ENCODE assay signal across 10 cellular contexts in the genomic region with DNA sequence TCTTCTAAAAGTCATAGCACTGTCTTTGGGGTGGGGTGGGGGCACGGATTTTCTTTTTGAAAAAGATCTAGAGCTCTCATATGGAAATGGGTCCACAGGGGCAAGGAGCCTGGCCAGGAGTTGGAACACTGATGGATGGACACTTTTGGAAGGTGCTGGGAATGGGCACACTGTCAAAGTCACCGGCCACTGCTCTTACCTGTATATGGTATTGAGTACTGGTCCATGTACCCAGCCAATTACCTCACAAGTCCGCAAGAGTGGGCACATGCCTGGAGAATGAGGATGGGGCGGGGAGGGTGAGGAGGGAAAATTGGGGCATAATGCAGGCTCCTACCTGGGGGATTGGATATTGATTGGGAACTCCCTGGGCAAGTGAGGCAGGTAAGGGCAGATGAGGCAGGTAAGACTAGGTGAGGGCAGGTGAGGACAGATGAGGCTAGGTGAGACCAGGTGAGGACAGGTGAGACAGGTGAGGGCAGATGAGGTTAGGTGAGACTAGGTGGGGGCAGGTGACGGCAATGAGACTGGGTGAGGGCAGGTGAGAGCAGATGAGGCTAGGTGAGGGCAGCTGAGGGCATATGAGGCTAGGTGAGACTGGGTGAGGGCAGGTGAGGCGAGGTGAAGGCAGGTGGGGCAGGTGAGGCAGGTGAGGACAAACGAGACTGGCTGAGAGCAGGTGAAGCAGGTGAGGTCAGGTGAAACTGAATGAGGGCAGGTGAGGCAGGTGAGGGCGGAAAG.
"Had no signal": no experiment of that assay in that cellular context is flagged by ENCODE, and none has a peak within 500 bp of the region (broad histone marks: within the 10 kb centered on the region; RNA-seq: fewer than 3 reads in every experiment).

No MANE protein-coding gene starts in this region.

- ATAC-seq: activated T-helper 17 cell treated with anti-CD3 and anti-CD28 coated beads, Interleukin-2, amount 50 U/mL, for 72 hours; body of pancreas; effector memory CD8-positive, alpha-beta T cell; left ventricle myocardium superior; pancreas; sciatic nerve had no signal

- H3K27me3 ChIP-seq: body of pancreas, pancreas had no signal

- H3K9me3 ChIP-seq: body of pancreas, pancreas had no signal

- H3K36me3 ChIP-seq: pancreas had no signal

- FAIRE-seq: pancreas, TTC549 had no signal

- DNase-seq: activated CD4-positive, alpha-beta T cell treated with anti-CD3 and anti-CD28 coated beads, Interleukin-2, amount 50 U/mL, for 48 hours; activated naive CD4-positive, alpha-beta T cell treated with Interleukin-2 at 50 U/mL for 16 hours; body of pancreas; effector memory CD8-positive, alpha-beta T cell; left ventricle myocardium superior; pancreas; stimulated activated naive CD4-positive, alpha-beta T cell had no signal

- H3K27ac ChIP-seq: body of pancreas, pancreas had no signal

- H3K4me1 ChIP-seq: body of pancreas, pancreas had no signal

- H3K4me3 ChIP-seq: body of pancreas, pancreas had no signal
